In genomic region chr16:53518550-53519416, GRCh38 we compare ENCODE assay signal across 8 cellular contexts. TPM values are rescaled to one million over a fixed set of nuclear protein-coding genes. Genes with fewer than 3 reads are reported as not detected.
DNase-seq lines count a peak whose midpoint lies in the region; ATAC-seq and TF ChIP-seq lines count a peak whose summit lies in the region.

No MANE protein-coding gene starts in this region.

- ATAC-seq in HG03342 (IDR thresholded peaks at IDR 0.05; ENCODE audit: unreplicated experiment) (peak; percentile 99), gastrocnemius medialis (peak; percentile 78 to 79)

- in situ Hi-C loops in gastrocnemius medialis (cut with MboI; ENCODE audit: low sequenced_read_pairs in 4 of 4): no loop called here

- DNase-seq in activated gamma-delta T cell treated with Interleukin-2 at 50 U/mL for 16 hours: peak; percentile 78
- no peak for DNase-seq in activated gamma-delta T cell (lab: John Stamatoyannopoulos, UW)
- peak; percentile 62 for DNase-seq in activated CD4-positive, CD25-positive, alpha-beta regulatory T cell treated with anti-CD3 and anti-CD28 coated beads, Interleukin-2, amount 50 U/mL, for 16 hours (ENCODE audit: low read depth, low spot score)
- DNase-seq in dermis microvascular lymphatic vessel endothelial cell (ENCODE audit: low read depth in 2 of 2): peak; percentile 46 to 90
- DNase-seq in gastrocnemius medialis: peak; percentile 12 to 43
- no peak for DNase-seq in BE2C
- no peak for DNase-seq in iPS-NIHi11 (ENCODE audit: low spot score)

- H3K27me3 ChIP-seq in gastrocnemius medialis (no peaks in the 10 kb centered on the region), BE2C (no peaks in the 10 kb centered on the region)

- H3K36me3 ChIP-seq in gastrocnemius medialis: no peaks in the 10 kb centered on the region
- no peaks in the 10 kb centered on the region for H3K36me3 ChIP-seq in BE2C

- TF ChIP-seq POLR2A in gastrocnemius medialis (IDR thresholded peaks at IDR 0.05): peak; percentile 28 to 62

- H3K27ac ChIP-seq in gastrocnemius medialis: peak overlapping the region; percentile 71 to 81 (median 76)

- no peak for TF ChIP-seq CTCF in gastrocnemius medialis (IDR thresholded peaks at IDR 0.05 in 4 of 5, conservative IDR thresholded peaks at IDR 0.05 in 1 of 5)
- TF ChIP-seq CTCF in BE2C (IDR thresholded peaks at IDR 0.05; ENCODE audit: low read depth, low read length): no peak

- H3K4me3 ChIP-seq in gastrocnemius medialis (no peak overlapping the region), BE2C (ENCODE audit: low read depth, low read length) (no peak overlapping the region)

- H3K9me3 ChIP-seq in gastrocnemius medialis: no peaks in the 10 kb centered on the region
- H3K9me3 ChIP-seq in BE2C: no peaks in the 10 kb centered on the region; the same call in 1 of the 2 replicates

- intact Hi-C loops in gastrocnemius medialis (cut with DNase I; ENCODE audit: low total_unique reads): no loop called here

- H3K4me1 ChIP-seq in gastrocnemius medialis (peaks cover 0 to 13% of the 10 kb centered on the region in 2 donors), BE2C (no peaks in the 10 kb centered on the region)

RNA-seq across cellular contexts. Expression of gene AKTIP, which starts 15.8 kb away (rescaled TPM):
- total RNA-seq in dermis microvascular lymphatic vessel endothelial cell (19.0 and 22.6 TPM in 2 replicates), gastrocnemius medialis (100 to 1,000 TPM in 1 of 4 donors, 10 to 100 TPM in 3; 86.2 to 102 (median 94.1) TPM)
- polyA plus RNA-seq in BE2C (2012; ENCODE audit: insufficient read depth, insufficient read length, low read depth): 16.2 TPM

Comparison
In these comparisons a context has a peak if more than half of its experiments do, and no peak if none do; other contexts are left out.
1. DNase-seq: peak in activated gamma-delta T cell treated with Interleukin-2 at 50 U/mL for 16 hours (single experiment), activated CD4-positive, CD25-positive, alpha-beta regulatory T cell treated with anti-CD3 and anti-CD28 coated beads, Interleukin-2, amount 50 U/mL, for 16 hours (single experiment), dermis microvascular lymphatic vessel endothelial cell (2 of 2) and gastrocnemius medialis (2 of 2); none in activated gamma-delta T cell (single experiment), BE2C (single experiment) and iPS-NIHi11 (single experiment).